In genomic region chr1:26413031-26413430, GRCh38 we compare ENCODE assay signal across 33 cellular contexts. TPM values are rescaled to one million over a fixed set of nuclear protein-coding genes. Genes with fewer than 3 reads are reported as not detected.
DNase-seq lines count a peak whose midpoint lies in the region; ATAC-seq and TF ChIP-seq lines count a peak whose summit lies in the region.
"Had no signal": no experiment of that assay in that cellular context is flagged by ENCODE, and none has a peak within 500 bp of the region (broad histone marks: within the 10 kb centered on the region; RNA-seq: fewer than 3 reads in every experiment).

No MANE protein-coding gene starts in this region.

- no peaks in the 10 kb centered on the region for H3K36me3 Mint-ChIP-seq in endothelial cell (ENCODE audit: low read depth, unreplicated experiment)
- H3K36me3 Mint-ChIP-seq in nephron progenitor cell (ENCODE audit: low read depth) = peaks cover 39% of the 10 kb centered on the region
- H3K36me3 Mint-ChIP-seq: activated naive CD8-positive, alpha-beta T cell treated with anti-CD3 and anti-CD28 coated beads, Interleukin-2, amount 10 ng/mL, durations not matched to agents 7 days and 5 days; mesothelial cell of epicardium; naive B cell; T-cell had no signal

- peaks cover 5% of the 10 kb centered on the region; the same call in 1 of the 2 replicates for H3K27me3 ChIP-seq in SK-N-SH (ENCODE audit: insufficient read depth)
- peaks cover 17 to 24% of the 10 kb centered on the region in 2 donors for H3K27me3 ChIP-seq in right atrium auricular region
- peaks cover 20 to 87% (median 68%) of the 10 kb centered on the region in 3 donors for H3K27me3 ChIP-seq in stomach
- H3K27me3 ChIP-seq: cardiac muscle cell had no signal

- TF ChIP-seq EP300 in SK-N-SH (IDR thresholded peaks at IDR 0.05; ENCODE audit: borderline replicate concordance in 1 of 2, low read depth in 1 of 2, low read length in 1 of 2) (no peak), stomach (IDR thresholded peaks at IDR 0.05) (no peak)

- H3F3A ChIP-seq in SK-N-SH (replicated peaks; ENCODE audit: insufficient read depth) = no peaks in the 10 kb centered on the region

- no peak overlapping the region for H2AFZ ChIP-seq in SK-N-SH (ENCODE audit: low read depth)

- POLR2A ChIA-PET in SK-N-SH (lab: Yijun Ruan, JAX) = no interaction called here

- WGBS in SK-N-SH (ENCODE audit: low lambda C conversion rate) = 0% methylated on average over 1 of the region's 1 CpG
- 0 to 10% (median 7%) methylated on average over 1 of the region's 1 CpG for WGBS in stomach, 5 donors

- CTCF ChIA-PET in SK-N-SH (lab: Yijun Ruan, JAX) = interaction anchor here (1.0 to 1.5 kb wide), 2 partner anchors 17 to 22 kb away, joined by 3 read pairs; no protein-coding TSS in a partner anchor

- peaks cover 7% of the 10 kb centered on the region for H3K27me3 Mint-ChIP-seq in endothelial cell (ENCODE audit: unreplicated experiment)
- no peaks in the 10 kb centered on the region for H3K27me3 Mint-ChIP-seq in nephron progenitor cell (ENCODE audit: low read depth, poor library complexity)

- H3K4me2 ChIP-seq in SK-N-SH = no peak overlapping the region

- no peaks in the 10 kb centered on the region for H4K20me1 ChIP-seq in SK-N-SH (ENCODE audit: insufficient read depth)

- TF ChIP-seq CTCF in SK-N-SH (IDR thresholded peaks at IDR 0.05) (no peak), endothelial cell (IDR thresholded peaks at IDR 0.05; ENCODE audit: unreplicated experiment) (no peak), nephron progenitor cell (IDR thresholded peaks at IDR 0.05) (no peak), right atrium auricular region (IDR thresholded peaks at IDR 0.05) (no peak), stomach (IDR thresholded peaks at IDR 0.05) (no peak)

- peaks cover 0 to 7% of the 10 kb centered on the region in 2 experiments; a peak in 1 of 4 replicates for H3K4me1 ChIP-seq in SK-N-SH (ENCODE audit: control insufficient read depth in 1 of 2, insufficient read depth in 2 of 2, low read depth in 1 of 2, low read length in 1 of 2)
- no peaks in the 10 kb centered on the region for H3K4me1 ChIP-seq in right atrium auricular region
- peaks cover 0 to 11% (median 5%) of the 10 kb centered on the region in 4 donors for H3K4me1 ChIP-seq in stomach

- no peaks in the 10 kb centered on the region for H3K9me2 ChIP-seq in SK-N-SH

- H3K4me1 Mint-ChIP-seq in endothelial cell (ENCODE audit: unreplicated experiment) (peaks cover 46% of the 10 kb centered on the region), nephron progenitor cell (peaks cover 77% of the 10 kb centered on the region)

- TF ChIP-seq RAD21 in SK-N-SH (IDR thresholded peaks at IDR 0.05; ENCODE audit: low read length) = no peak

- H3K27ac ChIP-seq in SK-N-SH (ENCODE audit: low read depth in 2 of 2, low read length in 1 of 2) (no peak overlapping the region), right atrium auricular region (no peak overlapping the region), stomach (no peak overlapping the region)
- H3K27ac ChIP-seq: 22Rv1, RWPE1, SJSA1, tibial nerve had no signal

- intact Hi-C loops in stomach (cut with DNase I; ENCODE audit: low total_unique reads) = no loop called here

- DNase-seq in SK-N-SH = no peak
- DNase-seq in endothelial cell (ENCODE audit: low spot score) = no peak
- DNase-seq in nephron progenitor cell = no peak
- DNase-seq in A172 (ENCODE audit: low spot score) = no peak
- DNase-seq in right atrium auricular region (ENCODE audit: low spot score) = no peak
- DNase-seq in stomach = no peak
- DNase-seq: activated CD4-positive, alpha-beta T cell treated with anti-CD3 and anti-CD28 coated beads, Interleukin-2, amount 50 U/mL, for 1 hour; activated effector memory CD4-positive, alpha-beta T cell treated with anti-CD3 and anti-CD28 coated beads, Interleukin-2, amount 50 U/mL, for 16 hours; activated naive CD8-positive, alpha-beta T cell treated with anti-CD3 and anti-CD28 coated beads, Interleukin-2, amount 10 ng/mL, durations not matched to agents 7 days and 5 days; aorta; C1 segment of cervical spinal cord; effector CD4-positive, alpha-beta T cell; MV-4-11; naive B cell; NCI-H1436 treated with DMSO at 0.1 percent for 48 hours; NCI-H2081 treated with DMSO at 0.1 percent for 48 hours; stimulated activated CD4-positive, alpha-beta T cell treated with anti-CD3 and anti-CD28 coated beads, Interleukin-15, amount 100 ng/mL, for 24 hours; stimulated activated CD4-positive, alpha-beta T cell treated with anti-CD3 and anti-CD28 coated beads, Interleukin-4, amount 100 ng/mL, for 4 hours; T-cell had no signal

- H3K79me2 ChIP-seq in SK-N-SH (ENCODE audit: insufficient read depth) = no peaks in the 10 kb centered on the region

- no peak for TF ChIP-seq POLR2A in stomach (IDR thresholded peaks at IDR 0.05)

- H3K36me3 ChIP-seq in SK-N-SH (replicated peaks in 1 of 2; ENCODE audit: control insufficient read depth in 1 of 2, insufficient read depth in 2 of 2, low read length in 1 of 2) (no peaks in the 10 kb centered on the region), right atrium auricular region (no peaks in the 10 kb centered on the region), stomach (no peaks in the 10 kb centered on the region)
- H3K36me3 ChIP-seq: cardiac muscle cell, SJSA1, tibial nerve had no signal

- H3K9ac ChIP-seq in SK-N-SH = no peak overlapping the region

- H3K4me3 ChIP-seq in SK-N-SH (ENCODE audit: low read depth in 2 of 2, low read length in 1 of 2) (no peak overlapping the region), right atrium auricular region (no peak overlapping the region), stomach (no peak overlapping the region)
- H3K4me3 ChIP-seq: SJSA1, tibial nerve had no signal

- ATAC-seq in SK-N-SH treated with all-trans-retinoic acid at 6 μM for 48 hours (no peak), GM21529 (IDR thresholded peaks at IDR 0.05; ENCODE audit: unreplicated experiment) (no peak)
- ATAC-seq: T-cell had no signal

- H3K9me3 Mint-ChIP-seq in endothelial cell (ENCODE audit: unreplicated experiment) = no peaks in the 10 kb centered on the region
- no peaks in the 10 kb centered on the region for H3K9me3 Mint-ChIP-seq in nephron progenitor cell
- H3K9me3 Mint-ChIP-seq: activated naive CD8-positive, alpha-beta T cell treated with anti-CD3 and anti-CD28 coated beads, Interleukin-2, amount 10 ng/mL, durations not matched to agents 7 days and 5 days; activated T-cell treated with anti-CD3 and anti-CD28 coated beads, Interleukin-2, amount 50 U/mL, for 24 hours; mesothelial cell of epicardium; T-cell had no signal

- H3K4me3 Mint-ChIP-seq in endothelial cell (ENCODE audit: unreplicated experiment) (peak overlapping the region; percentile 23), nephron progenitor cell (peak overlapping the region; percentile 98)
- H3K4me3 Mint-ChIP-seq: activated naive CD8-positive, alpha-beta T cell treated with anti-CD3 and anti-CD28 coated beads, Interleukin-2, amount 10 ng/mL, durations not matched to agents 7 days and 5 days; activated T-cell treated with anti-CD3 and anti-CD28 coated beads, Interleukin-2, amount 50 U/mL, for 24 hours; mesothelial cell of epicardium; T-cell had no signal

- H3K9me3 ChIP-seq in SK-N-SH (no peaks in the 10 kb centered on the region), right atrium auricular region (no peaks in the 10 kb centered on the region), stomach (no peaks in the 10 kb centered on the region)
- H3K9me3 ChIP-seq: SJSA1, tibial nerve had no signal

- no peak overlapping the region for H3K27ac Mint-ChIP-seq in endothelial cell (ENCODE audit: unreplicated experiment)
- no peak overlapping the region for H3K27ac Mint-ChIP-seq in nephron progenitor cell
- H3K27ac Mint-ChIP-seq: activated naive CD8-positive, alpha-beta T cell treated with anti-CD3 and anti-CD28 coated beads, Interleukin-2, amount 10 ng/mL, durations not matched to agents 7 days and 5 days; activated T-cell treated with anti-CD3 and anti-CD28 coated beads, Interleukin-2, amount 50 U/mL, for 24 hours; mesothelial cell of epicardium; T-cell had no signal

RNA-seq across cellular contexts. Expression of gene LIN28A, which starts 2.4 kb away (rescaled TPM):
- not detected in 2 replicates for polyA plus RNA-seq in SK-N-SH (2012; rRNA removed)
- not detected in 2 replicates for polyA plus RNA-seq in SK-N-SH (2012; cell fraction: cytosol; rRNA removed)
- 0.02 TPM in 1 of 2 replicates, not detected in the other for polyA plus RNA-seq in SK-N-SH (2012; cell fraction: nucleus; rRNA removed)
- total RNA-seq in endothelial cell (ENCODE audit: unreplicated experiment) = 107 TPM
- total RNA-seq in A172 (2014; rRNA removed; shearing (Covaris generic)) = not detected in 2 replicates
- total RNA-seq in right atrium auricular region = not detected
- not detected for total RNA-seq in stomach
- not detected for polyA plus RNA-seq in stomach
- total RNA-seq: activated naive CD8-positive, alpha-beta T cell treated with anti-CD3 and anti-CD28 coated beads, Interleukin-2, amount 10 ng/mL, durations not matched to agents 7 days and 5 days; aorta; epithelial cell of proximal tubule; kidney epithelial cell; liver; osteocyte; SJSA1; tibial nerve had no signal
- polyA plus RNA-seq: aorta, liver had no signal

RNA-seq across cellular contexts. Expression of gene DHDDS, which starts 19.1 kb away (rescaled TPM):
- polyA plus RNA-seq in SK-N-SH (2012; rRNA removed) = 25.0 and 36.6 TPM in 2 replicates
- polyA plus RNA-seq in SK-N-SH (2012; cell fraction: cytosol; rRNA removed) = 22.4 and 24.1 TPM in 2 replicates
- polyA plus RNA-seq in SK-N-SH (2012; cell fraction: nucleus; rRNA removed) = 58.3 and 87.1 TPM in 2 replicates
- total RNA-seq in endothelial cell (ENCODE audit: unreplicated experiment) = 63.5 TPM
- total RNA-seq in A172 (2014; rRNA removed; shearing (Covaris generic)) = 36.1 and 61.3 TPM in 2 replicates
- total RNA-seq in right atrium auricular region = 10 to 100 TPM; 24.2 to 33.3 TPM
- 10 to 100 TPM; 32.1 to 63.6 (median 48.1) TPM for total RNA-seq in stomach
- 10 to 100 TPM; 15.3 to 41.4 (median 20.8) TPM for polyA plus RNA-seq in stomach

RNA-seq across cellular contexts. Expression of gene ZNF683, which starts 40.5 kb away (rescaled TPM):
- not detected in 2 replicates for polyA plus RNA-seq in SK-N-SH (2012; rRNA removed)
- not detected in 2 replicates for polyA plus RNA-seq in SK-N-SH (2012; cell fraction: cytosol; rRNA removed)
- polyA plus RNA-seq in SK-N-SH (2012; cell fraction: nucleus; rRNA removed) = not detected in 2 replicates
- total RNA-seq in endothelial cell (ENCODE audit: unreplicated experiment) = not detected
- total RNA-seq in A172 (2014; rRNA removed; shearing (Covaris generic)) = not detected in 2 replicates
- total RNA-seq in right atrium auricular region = not detected
- 1 to 10 TPM in 1 of 5 donors, not detected in 4; 3.6 TPM for total RNA-seq in stomach
- 1 to 10 TPM in 1 of 3 donors, under 1 TPM in 2; 0.25 to 1.5 (median 0.28) TPM for polyA plus RNA-seq in stomach
- total RNA-seq: cardiac muscle cell, epithelial cell of proximal tubule, glomerular endothelial cell, kidney epithelial cell, mesothelial cell of epicardium, osteocyte, SJSA1, tibial nerve had no signal
- polyA plus RNA-seq: cardiac muscle cell had no signal

RNA-seq across cellular contexts. Expression of gene CRYBG2, which starts 59.1 kb away (rescaled TPM):
- polyA plus RNA-seq in SK-N-SH (2012; rRNA removed) = 0.08 and 0.49 TPM in 2 replicates
- polyA plus RNA-seq in SK-N-SH (2012; cell fraction: cytosol; rRNA removed) = 0.04 and 0.13 TPM in 2 replicates
- polyA plus RNA-seq in SK-N-SH (2012; cell fraction: nucleus; rRNA removed) = 0.27 and 0.93 TPM in 2 replicates
- total RNA-seq in endothelial cell (ENCODE audit: unreplicated experiment) = 1.4 TPM
- 0.02 and 0.17 TPM in 2 replicates for total RNA-seq in A172 (2014; rRNA removed; shearing (Covaris generic))
- total RNA-seq in right atrium auricular region = not detected
- 10 to 100 TPM in 1 of 5 donors, 1 to 10 TPM in 3, under 1 TPM in 1; 0.92 to 12.7 (median 2.3) TPM for total RNA-seq in stomach
- polyA plus RNA-seq in stomach = 10 to 100 TPM in 1 of 3 donors, 1 to 10 TPM in 1, under 1 TPM in 1; 0.15 to 66.8 (median 4.0) TPM
- total RNA-seq: glomerular endothelial cell, osteocyte, SJSA1 had no signal

RNA-seq across cellular contexts. Expression of gene HMGN2, which starts 59.2 kb away (rescaled TPM):
- polyA plus RNA-seq in SK-N-SH (2012; rRNA removed) (343 and 644 TPM in 2 replicates), stomach (100 to 1,000 TPM; 418 to 629 (median 615) TPM)
- polyA plus RNA-seq in SK-N-SH (2012; cell fraction: cytosol; rRNA removed) = 624 and 653 TPM in 2 replicates
- 304 and 357 TPM in 2 replicates for polyA plus RNA-seq in SK-N-SH (2012; cell fraction: nucleus; rRNA removed)
- total RNA-seq in endothelial cell (ENCODE audit: unreplicated experiment) (171 TPM), right atrium auricular region (100 to 1,000 TPM in 1 of 2 donors, 10 to 100 TPM in 1; 76.9 to 142 TPM), stomach (100 to 1,000 TPM in 4 of 5 donors, 10 to 100 TPM in 1; 70.1 to 897 (median 422) TPM)
- total RNA-seq in A172 (2014; rRNA removed; shearing (Covaris generic)) = 470 and 477 TPM in 2 replicates

Comparison
In these comparisons a context has a peak if more than half of its experiments do, and no peak if none do; other contexts are left out.
1. RNA of gene LIN28A, which starts 2.4 kb away (total RNA-seq): 107 TPM in endothelial cell (single experiment); not detected in A172, not detected in right atrium auricular region and not detected in stomach; every median in the first group is over 100 times any median in the second.